ENCODE assay signal across 8 cellular contexts in genomic region chr1:244603498-244603897, GRCh38. TPM values are rescaled to one million over a fixed set of nuclear protein-coding genes. Genes with fewer than 3 reads are reported as not detected.
DNase-seq lines count a peak whose midpoint lies in the region; FAIRE-seq and TF ChIP-seq lines count a peak whose summit lies in the region.

No MANE protein-coding gene starts in this region.

- peaks cover 10% of the 10 kb centered on the region for H3F3A ChIP-seq in PC-9 (ENCODE audit: insufficient read depth, low read depth)

- H3K4ac ChIP-seq in H9 (ENCODE audit: low read depth, low read length): no peak overlapping the region

- H3K27me3 Mint-ChIP-seq in H9 (ENCODE audit: low read depth): no peaks in the 10 kb centered on the region
- peaks cover 10% of the 10 kb centered on the region for H3K27me3 Mint-ChIP-seq in progenitor cell of endocrine pancreas

- H3K9me3 Mint-ChIP-seq in H9 (no peaks in the 10 kb centered on the region), progenitor cell of endocrine pancreas (ENCODE audit: low read depth) (no peaks in the 10 kb centered on the region)

- CTCF ChIA-PET in PC-9 (lab: Charles Lee): interaction anchor here (0.6 to 1.0 kb wide), 7 partner anchors 87 to 483 kb away, joined by 3 to 12 read pairs (median 4); no protein-coding TSS in a partner anchor

- H4K91ac ChIP-seq in H9 (ENCODE audit: insufficient read length, low read depth, low read length): no peak overlapping the region

- H3K36me3 ChIP-seq in BE2C (no peaks in the 10 kb centered on the region), PC-9 (ENCODE audit: low read depth) (no peaks in the 10 kb centered on the region)

- no peak overlapping the region for H3K18ac ChIP-seq in H9 (ENCODE audit: insufficient read length, low read depth, low read length)

- H2BK120ac ChIP-seq in H9 (ENCODE audit: low read depth, low read length, poor library complexity, severe bottlenecking): no peak overlapping the region

- no peak overlapping the region for H3K56ac ChIP-seq in H9 (ENCODE audit: insufficient read length, low read depth, low read length)

- H4K20me1 ChIP-seq in H9 (ENCODE audit: control insufficient read depth, insufficient read depth, insufficient read length) (no peaks in the 10 kb centered on the region), PC-9 (ENCODE audit: insufficient read depth) (no peaks in the 10 kb centered on the region)

- no peak overlapping the region for H2AFZ ChIP-seq in H9 (ENCODE audit: low read length)
- no peak overlapping the region for H2AFZ ChIP-seq in PC-9

- no peak for TF ChIP-seq POLR2A in GM12892 (IDR thresholded peaks at IDR 0.05; ENCODE audit: low read depth, low read length)

- no peaks in the 10 kb centered on the region for H3K23me2 ChIP-seq in H9 (ENCODE audit: insufficient read length, low read depth, low read length, poor library complexity, severe bottlenecking)

- H3K4me3 Mint-ChIP-seq in H9 (no peak overlapping the region), progenitor cell of endocrine pancreas (ENCODE audit: low read depth) (no peak overlapping the region)

- no peak overlapping the region for H3T11ph ChIP-seq in H9 (ENCODE audit: low read length)

- TF ChIP-seq CTCF in BE2C (IDR thresholded peaks at IDR 0.05; ENCODE audit: low read depth, low read length) (peak; percentile 69), H9 (conservative IDR thresholded peaks at IDR 0.05) (peak; percentile 92), PC-9 (conservative IDR thresholded peaks at IDR 0.05) (peak; percentile 91), epithelial cell of esophagus (IDR thresholded peaks at IDR 0.05; ENCODE audit: insufficient read depth, low read depth, low read length, missing control alignments) (peak; percentile 62), progenitor cell of endocrine pancreas (IDR thresholded peaks at IDR 0.05; ENCODE audit: unreplicated experiment) (peak; percentile 92)

- no peak overlapping the region for H3K4me3 ChIP-seq in BE2C (ENCODE audit: low read depth, low read length)
- no peak overlapping the region for H3K4me3 ChIP-seq in PC-9
- no peak overlapping the region for H3K4me3 ChIP-seq in epithelial cell of esophagus (ENCODE audit: low read length)

- H3K4me1 Mint-ChIP-seq in H9 (peaks cover 11% of the 10 kb centered on the region in 2 experiments), progenitor cell of endocrine pancreas (ENCODE audit: low read depth) (no peaks in the 10 kb centered on the region)

- H3K79me1 ChIP-seq in H9 (ENCODE audit: insufficient read depth, low read depth, low read length, poor library complexity, severe bottlenecking): no peaks in the 10 kb centered on the region

- H2BK20ac ChIP-seq in H9 (ENCODE audit: low read depth, low read length, poor library complexity, severe bottlenecking): no peak overlapping the region

- H3K27ac Mint-ChIP-seq in H9 (no peak overlapping the region), progenitor cell of endocrine pancreas (no peak overlapping the region)

- intact Hi-C loops in PC-9 (cut with micrococcal nuclease; ENCODE audit: unreplicated experiment): loop anchor here (1.0 to 5.0 kb wide), 5 partner anchors 49 to 439 kb away; partner anchors contain the start of genes COX20 and DESI2

- H3K79me2 ChIP-seq in H9 (ENCODE audit: insufficient read depth, low read length) (no peaks in the 10 kb centered on the region), PC-9 (ENCODE audit: low read depth) (no peaks in the 10 kb centered on the region)

- BruUV-seq in PC-9 (replicated peaks; lab: Mats Ljungman, UMichigan): no TSS peak

- no peak overlapping the region for H2BK12ac ChIP-seq in H9 (ENCODE audit: insufficient read length, low read depth, low read length)

- no peak overlapping the region for H2BK15ac ChIP-seq in H9 (ENCODE audit: low read depth, low read length)

- H3K36me3 Mint-ChIP-seq in H9 (ENCODE audit: insufficient read depth in 1 of 3, low read depth in 3 of 3) (peaks cover 0 to under 1% (median 0%) of the 10 kb centered on the region in 3 experiments; a peak in 1 of 7 replicates), progenitor cell of endocrine pancreas (ENCODE audit: insufficient read depth) (no peaks in the 10 kb centered on the region)

- no peak overlapping the region for H3K14ac ChIP-seq in H9 (ENCODE audit: insufficient read depth, low read length)

- POLR2A ChIA-PET in PC-9 (lab: Charles Lee; ENCODE audit: unreplicated experiment): interaction anchor here (0.6 to 0.7 kb wide), 5 partner anchors 213 to 1936 kb away, joined by 3 to 7 read pairs (median 4); no protein-coding TSS in a partner anchor

- no peak overlapping the region for H2BK5ac ChIP-seq in H9 (ENCODE audit: insufficient read length, low read length)

- H3K9me3 ChIP-seq in BE2C: no peaks in the 10 kb centered on the region
- H3K9me3 ChIP-seq in H9 (ENCODE audit: control insufficient read depth, low read depth, low read length): no peaks in the 10 kb centered on the region
- H3K9me3 ChIP-seq in PC-9 (ENCODE audit: insufficient read depth, low read depth): no peaks in the 10 kb centered on the region

- H3K4me1 ChIP-seq in BE2C: no peaks in the 10 kb centered on the region
- peaks cover under 1% of the 10 kb centered on the region; the same call in 1 of the 2 replicates for H3K4me1 ChIP-seq in H9 (ENCODE audit: insufficient read depth, low read length)
- peaks cover 18% of the 10 kb centered on the region for H3K4me1 ChIP-seq in PC-9 (replicated peaks; ENCODE audit: insufficient read depth)

- H3K9me2 ChIP-seq in PC-9 (ENCODE audit: insufficient read depth): no peaks in the 10 kb centered on the region

- no peak for DNase-seq in BE2C
- no peak for DNase-seq in H9
- peak in 1 of 2 experiments; percentile 37 for DNase-seq in PC-9
- peak; percentile 38 for DNase-seq in epithelial cell of esophagus (ENCODE audit: low read depth)
- no peak for DNase-seq in progenitor cell of endocrine pancreas (ENCODE audit: low spot score, unreplicated experiment)
- DNase-seq in GM12892 (ENCODE audit: insufficient read length): no peak
- DNase-seq in HK-2 (ENCODE audit: unreplicated experiment): no peak
- DNase-seq in stimulated activated CD4-positive, alpha-beta T cell treated with anti-CD3 and anti-CD28 coated beads, Interleukin-2, amount 100 ng/mL, for 48 hours: no peak

- H3K27me3 ChIP-seq in BE2C (no peaks in the 10 kb centered on the region), H9 (ENCODE audit: insufficient read depth, low read length) (no peaks in the 10 kb centered on the region), PC-9 (ENCODE audit: insufficient read depth, low read depth) (no peaks in the 10 kb centered on the region)

- no peak for FAIRE-seq in GM12892 (lab: Jason Lieb, UNC)

- H3K23ac ChIP-seq in H9 (ENCODE audit: insufficient read length, low read depth, low read length): no peak overlapping the region

- no peak overlapping the region for H4K5ac ChIP-seq in H9 (ENCODE audit: insufficient read length, low read depth, low read length)

- no peak overlapping the region for H3K27ac ChIP-seq in H9 (ENCODE audit: insufficient read length, low read depth, low read length)
- H3K27ac ChIP-seq in PC-9: no peak overlapping the region

- H3K4me2 ChIP-seq in H9 (ENCODE audit: insufficient read depth, insufficient read length, low read length): no peak overlapping the region
- H3K4me2 ChIP-seq in PC-9: no peak overlapping the region

- no peak overlapping the region for H4K8ac ChIP-seq in H9 (replicated peaks; ENCODE audit: insufficient read length, low read depth, low read length)

- no peak overlapping the region for H2AK5ac ChIP-seq in H9 (ENCODE audit: insufficient read length, low read length)

- no peak overlapping the region for H3K9ac ChIP-seq in H9 (ENCODE audit: extremely low read depth, insufficient read length, low read length)

RNA-seq across cellular contexts. Expression of gene DESI2, which starts 49.4 kb away (rescaled TPM):
- polyA plus RNA-seq in BE2C (2012; ENCODE audit: insufficient read depth, insufficient read length, low read depth): 18.0 TPM
- total RNA-seq in H9 (2021) (88.3 and 89.9 TPM in 2 replicates), PC-9 (2021) (34.1 and 45.8 TPM in 2 replicates), progenitor cell of endocrine pancreas (32.7 and 33.0 TPM in 2 replicates)
- 9.4 TPM for polyA plus RNA-seq in GM12892 (2012; ENCODE audit: missing spikeins)
